1 cellular context compared by ENCODE assay signal in genomic region chr19:50328257-50329145, GRCh38.
TF ChIP-seq lines count a peak whose summit lies in the region.

No MANE protein-coding gene starts in this region.

TF ChIP-seq in SK-N-SH treated with all-trans-retinoic acid at 6 μM for 48 hours, 23 proteins besides CTCF, POLR2A, EP300 and RAD21 (continued from another document):
- TF ChIP-seq TSHZ2 (CRISPR knock-in tag; IDR thresholded peaks at IDR 0.05) (no peak), BACH2 (CRISPR knock-in tag; IDR thresholded peaks at IDR 0.05; ENCODE audit: borderline replicate concordance) (no peak), ZNF8 (CRISPR knock-in tag; IDR thresholded peaks at IDR 0.05) (no peak), RARB (CRISPR knock-in tag; IDR thresholded peaks at IDR 0.05) (no peak), TCF4 (CRISPR knock-in tag; IDR thresholded peaks at IDR 0.05; ENCODE audit: borderline replicate concordance) (no peak), SNAI2 (CRISPR knock-in tag; IDR thresholded peaks at IDR 0.05) (no peak), PPARA (CRISPR knock-in tag; IDR thresholded peaks at IDR 0.05; ENCODE audit: borderline replicate concordance) (no peak), OSR1 (CRISPR knock-in tag; IDR thresholded peaks at IDR 0.05) (no peak), ZFP30 (CRISPR knock-in tag; IDR thresholded peaks at IDR 0.05) (no peak), TOX (CRISPR knock-in tag; IDR thresholded peaks at IDR 0.05; ENCODE audit: borderline replicate concordance) (no peak), ZFP3 (CRISPR knock-in tag; IDR thresholded peaks at IDR 0.05) (no peak), ZNF70 (CRISPR knock-in tag; IDR thresholded peaks at IDR 0.05) (no peak)
- TF ChIP-seq, protein P1, sequence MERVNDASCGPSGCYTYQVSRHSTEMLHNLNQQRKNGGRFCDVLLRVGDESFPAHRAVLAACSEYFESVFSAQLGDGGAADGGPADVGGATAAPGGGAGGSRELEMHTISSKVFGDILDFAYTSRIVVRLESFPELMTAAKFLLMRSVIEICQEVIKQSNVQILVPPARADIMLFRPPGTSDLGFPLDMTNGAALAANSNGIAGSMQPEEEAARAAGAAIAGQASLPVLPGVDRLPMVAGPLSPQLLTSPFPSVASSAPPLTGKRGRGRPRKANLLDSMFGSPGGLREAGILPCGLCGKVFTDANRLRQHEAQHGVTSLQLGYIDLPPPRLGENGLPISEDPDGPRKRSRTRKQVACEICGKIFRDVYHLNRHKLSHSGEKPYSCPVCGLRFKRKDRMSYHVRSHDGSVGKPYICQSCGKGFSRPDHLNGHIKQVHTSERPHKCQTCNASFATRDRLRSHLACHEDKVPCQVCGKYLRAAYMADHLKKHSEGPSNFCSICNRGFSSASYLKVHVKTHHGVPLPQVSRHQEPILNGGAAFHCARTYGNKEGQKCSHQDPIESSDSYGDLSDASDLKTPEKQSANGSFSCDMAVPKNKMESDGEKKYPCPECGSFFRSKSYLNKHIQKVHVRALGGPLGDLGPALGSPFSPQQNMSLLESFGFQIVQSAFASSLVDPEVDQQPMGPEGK (CRISPR knock-in tag; IDR thresholded peaks at IDR 0.05; ENCODE audit: borderline replicate concordance), result no peak
